18 cellular contexts compared by ENCODE assay signal in the genomic region with DNA sequence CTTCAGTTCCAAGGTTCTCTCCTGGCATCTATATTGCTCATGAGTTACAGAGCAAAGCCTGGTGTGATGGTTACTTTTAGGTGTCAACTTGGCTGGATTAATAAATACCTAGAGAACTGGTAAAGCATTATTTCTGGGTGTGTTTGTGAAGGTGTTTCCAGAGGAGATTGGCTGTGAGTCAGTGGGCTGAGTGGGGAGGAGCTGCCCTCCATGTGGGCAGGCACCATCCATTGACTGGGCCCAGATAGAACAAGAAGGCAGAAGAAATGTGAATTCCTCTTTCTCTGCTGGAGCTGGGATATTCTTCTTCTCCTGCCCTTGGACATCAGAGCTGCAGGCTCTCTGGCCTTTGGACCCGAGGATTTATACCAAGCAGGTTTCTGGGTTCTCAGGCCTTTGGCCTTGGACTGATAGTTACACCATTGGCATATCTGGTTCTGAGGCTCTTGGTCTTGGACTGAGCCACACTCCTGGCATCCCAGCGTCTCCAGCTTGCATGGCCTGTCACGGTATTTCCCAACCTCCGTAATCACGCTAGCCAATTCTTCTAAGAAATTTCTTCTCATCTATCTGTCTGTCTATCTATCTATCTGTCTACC. TPM values are rescaled to one million over a fixed set of nuclear protein-coding genes. Genes with fewer than 3 reads are reported as not detected.
"Had no signal": no experiment of that assay in that cellular context is flagged by ENCODE, and none has a peak within 500 bp of the region (broad histone marks: within the 10 kb centered on the region; RNA-seq: fewer than 3 reads in every experiment).

No MANE protein-coding gene starts in this region.

- H3K4me3 ChIP-seq: esophagus squamous epithelium, tibial artery had no signal

- H3K36me3 ChIP-seq: esophagus squamous epithelium, tibial artery had no signal

- H3K4me3 Mint-ChIP-seq: activated T-cell treated with anti-CD3 and anti-CD28 coated beads, Interleukin-2, amount 50 U/mL, for 72 hours; naive thymus-derived CD8-positive, alpha-beta T cell; T-helper 1 cell treated with Interleukin-12 subunit alpha and Interleukin-12 subunit beta and Interleukin-4 antibody, amounts not matched to agents 30 μg/mL and 1 μg/mL, for 36 hours had no signal

- H3K27me3 ChIP-seq: esophagus squamous epithelium, tibial artery had no signal

- ATAC-seq: activated T-cell treated with anti-CD3 and anti-CD28 coated beads, Interleukin-2, amount 50 U/mL, for 72 hours; left lobe of liver; naive thymus-derived CD8-positive, alpha-beta T cell; stimulated activated naive CD8-positive, alpha-beta T cell treated with anti-CD3 and anti-CD28 coated beads, Interleukin-15, Interleukin-2, amounts not matched to agents 100 U/mL and 50 U/mL, for 24 hours had no signal

- H3K27ac Mint-ChIP-seq: activated T-cell treated with anti-CD3 and anti-CD28 coated beads, Interleukin-2, amount 50 U/mL, for 72 hours; T-helper 1 cell treated with Interleukin-12 subunit alpha and Interleukin-12 subunit beta and Interleukin-4 antibody, amounts not matched to agents 30 μg/mL and 1 μg/mL, for 36 hours had no signal

- H3K27ac ChIP-seq: esophagus squamous epithelium, tibial artery, VCaP had no signal

- H3K9me3 Mint-ChIP-seq: T-helper 1 cell treated with Interleukin-12 subunit alpha and Interleukin-12 subunit beta and Interleukin-4 antibody, amounts not matched to agents 30 μg/mL and 1 μg/mL, for 36 hours had no signal

- DNase-seq: activated CD4-positive, alpha-beta T cell treated with anti-CD3 and anti-CD28 coated beads, Interleukin-2, amount 50 U/mL, for 4 hours; activated effector memory CD4-positive, alpha-beta T cell treated with anti-CD3 and anti-CD28 coated beads, Interleukin-2, amount 50 U/mL, for 16 hours; activated naive CD4-positive, alpha-beta T cell treated with anti-CD3 and anti-CD28 coated beads, Interleukin-2, amount 50 U/mL, for 16 hours; activated T-cell treated with anti-CD3 and anti-CD28 coated beads, Interleukin-2, amount 50 U/mL, for 72 hours; aorta; effector CD8-positive, alpha-beta T cell; esophagus squamous epithelium; naive thymus-derived CD8-positive, alpha-beta T cell; posterior cingulate gyrus; stimulated activated CD4-positive, alpha-beta T cell treated with anti-CD3 and anti-CD28 coated beads, Interleukin-2, amount 100 ng/mL, for 24 hours; stimulated activated naive CD8-positive, alpha-beta T cell treated with anti-CD3 and anti-CD28 coated beads, Interleukin-15, Interleukin-2, amounts not matched to agents 100 U/mL and 50 U/mL, for 24 hours; substantia nigra; tibial artery had no signal

RNA-seq across cellular contexts. Expression of a gene that starts 44.5 kb away (rescaled TPM):
- total RNA-seq: activated CD8-positive, alpha-beta memory T cell treated with anti-CD3 and anti-CD28 coated beads for 36 hours; activated T-cell treated with anti-CD3 and anti-CD28 coated beads, Interleukin-2, amount 50 U/mL, for 72 hours; lung microvascular endothelial cell; naive thymus-derived CD8-positive, alpha-beta T cell had no signal
- polyA plus RNA-seq: naive thymus-derived CD8-positive, alpha-beta T cell had no signal
